Comparison of ENCODE assay signal across 8 cellular contexts in the genomic region with DNA sequence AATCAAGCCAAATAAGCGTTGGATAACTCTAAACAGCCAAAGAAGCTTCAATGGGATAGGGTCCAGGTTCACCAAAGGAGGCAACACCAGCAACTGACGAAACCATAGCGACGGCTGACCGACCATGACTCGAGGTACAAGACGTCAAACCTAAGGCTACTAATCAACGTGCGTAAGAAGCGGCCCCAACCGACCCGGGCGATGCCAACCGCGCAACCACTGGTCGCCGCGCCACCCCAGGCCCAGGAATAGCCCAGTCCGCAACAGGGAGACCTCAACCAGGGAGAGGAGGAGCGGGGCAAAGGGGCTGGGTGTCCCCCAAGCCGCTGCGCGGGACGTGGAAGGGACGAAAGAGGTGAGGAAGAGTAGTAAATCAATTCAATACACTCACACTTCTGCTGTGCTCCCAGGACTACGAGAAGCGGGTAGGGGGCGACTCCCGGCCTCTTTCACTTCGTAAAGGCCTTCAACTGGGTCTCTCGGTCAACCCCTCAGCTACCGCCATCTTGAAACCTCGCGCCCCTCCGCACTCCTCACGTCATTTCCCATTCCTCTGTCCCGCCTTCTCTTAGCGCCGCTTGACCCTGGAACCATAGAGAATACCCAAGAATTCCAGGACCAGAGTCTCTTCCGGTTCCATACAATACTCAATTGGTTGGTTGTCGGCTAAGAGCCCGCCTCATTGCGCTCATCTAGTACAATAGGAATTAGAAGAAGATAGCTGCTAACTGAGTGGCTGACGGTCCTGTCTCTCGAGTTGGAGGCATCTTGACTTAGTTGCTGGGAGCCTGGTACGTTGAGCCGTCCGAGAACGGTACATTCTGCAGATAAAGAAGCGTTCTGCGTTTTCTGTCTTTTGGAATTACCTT. TPM values are rescaled to one million over a fixed set of nuclear protein-coding genes. Genes with fewer than 3 reads are reported as not detected.
DNase-seq lines count a peak whose midpoint lies in the region; ATAC-seq and TF ChIP-seq lines count a peak whose summit lies in the region.

A gene with protein sequence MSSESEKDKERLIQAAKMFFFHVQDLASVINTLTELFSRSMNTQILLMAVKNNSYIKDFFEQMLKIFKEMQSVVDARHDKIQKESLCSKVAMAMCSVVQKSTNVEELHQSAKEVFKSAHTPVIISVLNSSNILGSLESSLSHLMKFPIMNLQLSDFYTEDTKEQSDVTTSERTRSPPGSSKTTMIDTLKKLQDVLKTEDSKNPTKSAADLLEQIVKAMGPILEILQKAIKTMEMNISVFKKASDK (plus strand): TSS at position 710 of the 869 bp plus-strand sequence. CDS start 19,266 bp downstream, outside the sequence.
A gene (minus strand): TSS at position 518 of the 869 bp plus-strand sequence. CDS start 2,095 bp downstream, outside the sequence.

- TF ChIP-seq CTCF in GM13976 (IDR thresholded peaks at IDR 0.05; ENCODE audit: borderline replicate concordance, control extremely low read depth, extremely low read depth, insufficient read depth, missing control alignments): no peak
- no peak for TF ChIP-seq CTCF in adrenal gland (IDR thresholded peaks at IDR 0.05)
- no peak for TF ChIP-seq CTCF in heart left ventricle (IDR thresholded peaks at IDR 0.05)
- no peak for TF ChIP-seq CTCF in transverse colon (IDR thresholded peaks at IDR 0.05)

- peak within 1 kb of the TSS; percentile 94 for H3K9ac ChIP-seq in trophoblast cell (ENCODE audit: low read length)

- peak within 1 kb of the TSS; percentile 16 for H2BK120ac ChIP-seq in trophoblast cell (ENCODE audit: insufficient read depth, low read length, poor library complexity)

- TF ChIP-seq POLR2A in adrenal gland (IDR thresholded peaks at IDR 0.05) (peak; percentile 63 to 95), heart left ventricle (IDR thresholded peaks at IDR 0.05) (peak; percentile 28 to 90), transverse colon (IDR thresholded peaks at IDR 0.05) (peak; percentile 70)

- peaks cover 6% of the 10 kb centered on the region for H3K79me1 ChIP-seq in trophoblast cell (ENCODE audit: low read length)

- no peak within 1 kb of the TSS for H3K23ac ChIP-seq in trophoblast cell (ENCODE audit: low read length)

- H3K27ac ChIP-seq in adrenal gland (peak within 1 kb of the TSS; percentile 93 to 99 (median 99)), heart left ventricle (peak within 1 kb of the TSS; percentile 52 to 95 (median 88)), trophoblast cell (ENCODE audit: low read depth, low read length) (peak within 1 kb of the TSS; percentile 52), transverse colon (peak within 1 kb of the TSS; percentile 91 to 97 (median 92))

- H3K4me1 ChIP-seq in adrenal gland (replicated peaks in 1 of 2): peaks cover 22 to 33% of the 10 kb centered on the region in 2 donors
- peaks cover 0 to 33% (median 17%) of the 10 kb centered on the region in 12 donors for H3K4me1 ChIP-seq in heart left ventricle
- no peaks in the 10 kb centered on the region for H3K4me1 ChIP-seq in trophoblast cell (ENCODE audit: control insufficient read depth in 1 of 2, insufficient read depth in 2 of 2, low read length in 2 of 2)
- peaks cover 11 to 30% (median 18%) of the 10 kb centered on the region in 4 donors for H3K4me1 ChIP-seq in transverse colon

- H3K14ac ChIP-seq in trophoblast cell (ENCODE audit: low read length): peak within 1 kb of the TSS; percentile 37

- in situ Hi-C loops in GM13976 (cut with MboI; ENCODE audit: low sequenced_read_pairs, unreplicated experiment) (no loop called here), transverse colon (cut with MboI; ENCODE audit: low pct_ligation_motif_present in 1 of 4, low pct_unique_long_range_greater_than_20kb in 1 of 4, low sequenced_read_pairs in 3 of 4) (no loop called here)

- peak within 1 kb of the TSS; percentile 81 for H4K12ac ChIP-seq in trophoblast cell (ENCODE audit: low read depth, low read length)

- H3K4ac ChIP-seq in trophoblast cell (ENCODE audit: low read depth, low read length): peak within 1 kb of the TSS; percentile 98

- peaks cover 8% of the 10 kb centered on the region for H3K79me2 ChIP-seq in trophoblast cell (ENCODE audit: control insufficient read depth, insufficient read depth, low read length, poor library complexity)

- no peaks in the 10 kb centered on the region for H3K27me3 ChIP-seq in adrenal gland
- no peaks in the 10 kb centered on the region for H3K27me3 ChIP-seq in heart left ventricle
- H3K27me3 ChIP-seq in trophoblast cell (ENCODE audit: insufficient read depth, low read length): no peaks in the 10 kb centered on the region
- no peaks in the 10 kb centered on the region for H3K27me3 ChIP-seq in transverse colon

- H3K36me3 ChIP-seq in adrenal gland (replicated peaks in 1 of 2) (peaks cover 0 to 13% of the 10 kb centered on the region in 2 donors), heart left ventricle (peaks cover 0 to 29% (median 17%) of the 10 kb centered on the region in 9 donors), trophoblast cell (ENCODE audit: control insufficient read depth in 1 of 2, insufficient read depth in 2 of 2, low read length in 2 of 2) (peaks cover 0 to 5% of the 10 kb centered on the region in 2 experiments), transverse colon (peaks cover 0 to 12% (median 5%) of the 10 kb centered on the region in 4 donors)

- no peak for TF ChIP-seq EP300 in transverse colon (IDR thresholded peaks at IDR 0.05; ENCODE audit: low read depth)

- H2BK12ac ChIP-seq in trophoblast cell (ENCODE audit: low read length): no peak within 1 kb of the TSS

- H3K4me2 ChIP-seq in trophoblast cell (ENCODE audit: low read length): peak within 1 kb of the TSS; percentile 93

- peak within 1 kb of the TSS; percentile 81 for H4K8ac ChIP-seq in trophoblast cell (ENCODE audit: low read depth, low read length)

- H4K91ac ChIP-seq in trophoblast cell (ENCODE audit: low read depth, low read length): peak within 1 kb of the TSS; percentile 64

- H3K18ac ChIP-seq in trophoblast cell (ENCODE audit: low read length): peak within 1 kb of the TSS; percentile 17

- peak within 1 kb of the TSS; percentile 37 for H2AK5ac ChIP-seq in trophoblast cell (ENCODE audit: low read length)

- intact Hi-C loops in adrenal gland (cut with DNase I) (no loop called here), heart left ventricle (cut with DNase I) (loop anchor here in 5 of 10 donors (1.0 to 5.0 kb wide), 4 partner anchors 28 to 39 kb away; a partner anchor contains a TSS), transverse colon (cut with DNase I; ENCODE audit: low total_unique reads) (no loop called here)

- ATAC-seq in HG02840 (IDR thresholded peaks at IDR 0.05; ENCODE audit: low FRiP score, unreplicated experiment): peak; percentile 100
- peak; percentile 100 for ATAC-seq in heart left ventricle

- no peaks in the 10 kb centered on the region for H3K9me3 ChIP-seq in adrenal gland (replicated peaks in 1 of 3)
- H3K9me3 ChIP-seq in heart left ventricle: no peaks in the 10 kb centered on the region
- H3K9me3 ChIP-seq in trophoblast cell (ENCODE audit: insufficient read depth, low read depth, low read length): peaks cover 2% of the 10 kb centered on the region
- no peaks in the 10 kb centered on the region for H3K9me3 ChIP-seq in transverse colon

- peak within 1 kb of the TSS; percentile 93 for H2AFZ ChIP-seq in trophoblast cell (ENCODE audit: insufficient read depth, low read length, poor library complexity)

- DNase-seq in GM13976 (ENCODE audit: low spot score) (peak; percentile 91), NCI-H1436 (lab: John Stamatoyannopoulos, UW) (peak; percentile 98), SW 1271 (lab: John Stamatoyannopoulos, UW) (peak; percentile 98 to 100), adrenal gland (peak; percentile 94 to 100 (median 98)), heart left ventricle (peak; percentile 92 to 97 (median 95)), trophoblast cell (peak; percentile 98 to 99), transverse colon (peak; percentile 95)

- WGBS in adrenal gland, 4 donors: 0% methylated on average over 43 to 51 of the region's 51 CpGs
- WGBS in heart left ventricle, 4 donors: 0% methylated on average over 49 to 51 of the region's 51 CpGs
- no CpG with 5 or more reads among the region's 51 CpGs for WGBS in trophoblast cell (ENCODE audit: extremely low coverage, insufficient coverage, insufficient read length)
- 0 to 1% methylated on average over 22 to 51 of the region's 51 CpGs for WGBS in transverse colon (ENCODE audit: low coverage in 1 of 2), 2 donors

- H3K4me3 ChIP-seq in adrenal gland (peak within 1 kb of the TSS; percentile 57 to 97 (median 85)), heart left ventricle (peak within 1 kb of the TSS; percentile 74 to 95 (median 82)), trophoblast cell (ENCODE audit: low read depth, low read length) (peak within 1 kb of the TSS; percentile 98), transverse colon (peak within 1 kb of the TSS; percentile 60 to 99 (median 88))

- H2BK5ac ChIP-seq in trophoblast cell (ENCODE audit: low read depth, low read length, poor library complexity): peak within 1 kb of the TSS; percentile 39

RNA-seq across cellular contexts. Expression of the first gene that starts in this region (rescaled TPM):
- total RNA-seq in adrenal gland (1 to 10 TPM; 2.6 to 9.3 (median 4.5) TPM), heart left ventricle (1 to 10 TPM; 2.0 to 4.6 (median 3.4) TPM), transverse colon (under 1 TPM in 2 of 4 donors, not detected in 2; 0.55 to 0.95 TPM)
- polyA plus RNA-seq in adrenal gland (10 to 100 TPM in 1 of 3 donors, 1 to 10 TPM in 2; 3.1 to 12.5 (median 4.8) TPM), heart left ventricle (1 to 10 TPM; 3.6 to 5.3 TPM)
- 2.0 and 2.8 TPM in 2 replicates for polyA plus RNA-seq in trophoblast cell (2013)

RNA-seq across cellular contexts. Expression of the second gene that starts in this region (rescaled TPM):
- total RNA-seq in adrenal gland (100 to 1,000 TPM in 1 of 8 donors, 10 to 100 TPM in 7; 11.5 to 103 (median 43.3) TPM), heart left ventricle (10 to 100 TPM; 20.2 to 62.7 (median 52.7) TPM), transverse colon (10 to 100 TPM in 2 of 4 donors, 1 to 10 TPM in 2; 7.4 to 19.4 (median 11.6) TPM)
- polyA plus RNA-seq in adrenal gland (100 to 1,000 TPM in 1 of 3 donors, 10 to 100 TPM in 2; 16.6 to 112 (median 20.2) TPM), heart left ventricle (10 to 100 TPM; 11.4 to 38.8 TPM)
- polyA plus RNA-seq in trophoblast cell (2013): 101 and 107 TPM in 2 replicates

Comparison
In these comparisons a context has a peak if more than half of its experiments do, and no peak if none do; other contexts are left out.
1. Peak in every context shown above with its lines: DNase-seq, ATAC-seq, H3K4me3 ChIP-seq and H3K27ac ChIP-seq.